In genomic region chr22:37515902-37516301, GRCh38 we compare ENCODE assay signal across 22 cellular contexts. TPM values are rescaled to one million over a fixed set of nuclear protein-coding genes. Genes with fewer than 3 reads are reported as not detected.
"Had no signal": no experiment of that assay in that cellular context is flagged by ENCODE, and none has a peak within 500 bp of the region (broad histone marks: within the 10 kb centered on the region; RNA-seq: fewer than 3 reads in every experiment).

No MANE protein-coding gene starts in this region.

- H3K9me3 ChIP-seq: adrenal gland had no signal

- H3K27ac Mint-ChIP-seq: activated CD8-positive, alpha-beta T cell treated with anti-CD3 and anti-CD28 coated beads, Interleukin-2, amount 10 ng/mL, durations not matched to agents 7 days and 5 days; activated naive CD8-positive, alpha-beta T cell treated with anti-CD3 and anti-CD28 coated beads, Interleukin-2, amount 10 ng/mL, durations not matched to agents 7 days and 5 days; T-helper 17 cell; WTC11 had no signal

- H3K4me3 ChIP-seq: adrenal gland, PC-9 had no signal

- DNase-seq: activated CD4-positive, alpha-beta T cell treated with anti-CD3 and anti-CD28 coated beads for 48 hours; activated CD4-positive, alpha-beta T cell treated with anti-CD3 and anti-CD28 coated beads, Interleukin-2, amount 50 U/mL, for 4 hours; activated CD4-positive, CD25-positive, alpha-beta regulatory T cell treated with anti-CD3 and anti-CD28 coated beads, Interleukin-2, amount 50 U/mL, for 72 hours; activated CD8-positive, alpha-beta memory T cell treated with anti-CD3 and anti-CD28 coated beads, Interleukin-2, amount 50 U/mL, for 48 hours; activated CD8-positive, alpha-beta T cell treated with anti-CD3 and anti-CD28 coated beads, Interleukin-2, amount 10 ng/mL, durations not matched to agents 7 days and 5 days; activated naive CD4-positive, alpha-beta T cell treated with anti-CD3 and anti-CD28 coated beads, Interleukin-2, amount 50 U/mL, for 16 hours; activated naive CD8-positive, alpha-beta T cell treated with anti-CD3 and anti-CD28 coated beads, Interleukin-2, amount 10 ng/mL, durations not matched to agents 7 days and 5 days; activated T-cell treated with anti-CD3 and anti-CD28 coated beads, Interleukin-2, amount 50 U/mL, for 1 hour; adrenal gland; MM.1S; NCI-H1105; NCI-H1436 treated with DMSO at 0.1 percent for 48 hours; NCI-H187; NCI-H2081; NCI-H524; PC-9; Right ventricle myocardium superior; T-helper 17 cell; T-helper 9 cell had no signal

- H3K4me3 Mint-ChIP-seq: activated CD8-positive, alpha-beta T cell treated with anti-CD3 and anti-CD28 coated beads, Interleukin-2, amount 10 ng/mL, durations not matched to agents 7 days and 5 days; activated naive CD8-positive, alpha-beta T cell treated with anti-CD3 and anti-CD28 coated beads, Interleukin-2, amount 10 ng/mL, durations not matched to agents 7 days and 5 days; T-helper 17 cell; WTC11 had no signal

- H3K27me3 ChIP-seq: adrenal gland had no signal

- H3K36me3 Mint-ChIP-seq: activated naive CD8-positive, alpha-beta T cell treated with anti-CD3 and anti-CD28 coated beads, Interleukin-2, amount 10 ng/mL, durations not matched to agents 7 days and 5 days had no signal

- H3K9me3 Mint-ChIP-seq: activated naive CD8-positive, alpha-beta T cell treated with anti-CD3 and anti-CD28 coated beads, Interleukin-2, amount 10 ng/mL, durations not matched to agents 7 days and 5 days had no signal

- H3K27ac ChIP-seq: adrenal gland, PC-9 had no signal

- H3K36me3 ChIP-seq: adrenal gland had no signal

- ATAC-seq: activated CD8-positive, alpha-beta T cell treated with anti-CD3 and anti-CD28 coated beads, Interleukin-2, amount 10 ng/mL, durations not matched to agents 7 days and 5 days; T-helper 17 cell; WTC11 had no signal

RNA-seq across cellular contexts. Expression of gene MFNG, which starts 29.7 kb away (rescaled TPM):
- total RNA-seq: RPMI7951, SK-MEL-5 had no signal

RNA-seq across cellular contexts. Expression of gene CDC42EP1, which starts 44.4 kb away (rescaled TPM):
- total RNA-seq: T-helper 17 cell had no signal
